ENCODE assay signal across 8 cellular contexts in genomic region chr18:2883137-2883671, GRCh38. TPM values are rescaled to one million over a fixed set of nuclear protein-coding genes. Genes with fewer than 3 reads are reported as not detected.
DNase-seq lines count a peak whose midpoint lies in the region; ATAC-seq and TF ChIP-seq lines count a peak whose summit lies in the region.

No MANE protein-coding gene starts in this region.

- peak overlapping the region; percentile 62 for H3K27ac ChIP-seq in OCI-LY7 (ENCODE audit: low read depth, low read length, poor library complexity, severe bottlenecking)
- no peak overlapping the region for H3K27ac ChIP-seq in A673 (ENCODE audit: low read depth, low read length, poor library complexity, severe bottlenecking)

- peak; percentile 55 for ATAC-seq in GM19397 (IDR thresholded peaks at IDR 0.05; ENCODE audit: unreplicated experiment)
- peak; percentile 90 for ATAC-seq in activated naive CD8-positive, alpha-beta T cell treated with anti-CD3 and anti-CD28 coated beads, Interleukin-2, amount 50 U/mL, for 24 hours
- peak; percentile 39 for ATAC-seq in stimulated activated memory B cell treated with anti-CD40 and anti-IgM and Interleukin-4, amounts not matched to agents 10 μg/mL and 1 μg/mL and 100 μg/mL, for 72 hours

- POLR2A ChIA-PET in OCI-LY7 (lab: Charles Lee) = interaction anchor here (0.9 to 1.7 kb wide), 5 partner anchors 10 to 106 kb away, joined by 3 to 6 read pairs (median 4); no protein-coding TSS in a partner anchor
- POLR2A ChIA-PET in A673 (lab: Charles Lee; ENCODE audit: low non-redundant PET) = no interaction called here

- H3K36me3 ChIP-seq in OCI-LY7 (ENCODE audit: insufficient read depth, low read length) = no peaks in the 10 kb centered on the region
- H3K36me3 ChIP-seq in A673 (ENCODE audit: insufficient read depth, low read length, poor library complexity, severe bottlenecking) = no peaks in the 10 kb centered on the region

- H3K4me2 ChIP-seq in OCI-LY7 (ENCODE audit: low read length) = peak overlapping the region; percentile 68

- BruUV-seq in OCI-LY7 (replicated peaks; lab: Mats Ljungman, UMichigan) (no TSS peak), A673 (replicated peaks; lab: Mats Ljungman, UMichigan) (no TSS peak)

- TF ChIP-seq CTCF in OCI-LY7 (conservative IDR thresholded peaks at IDR 0.05; ENCODE audit: low read length) (no peak), A673 (conservative IDR thresholded peaks at IDR 0.05; ENCODE audit: low read depth, low read length) (no peak)

- peaks cover 17% of the 10 kb centered on the region for H3K9me3 Mint-ChIP-seq in activated naive CD8-positive, alpha-beta T cell treated with anti-CD3 and anti-CD28 coated beads, Interleukin-2, amount 50 U/mL, for 24 hours
- H3K9me3 Mint-ChIP-seq in stimulated activated memory B cell treated with anti-CD40 and anti-IgM and Interleukin-4, amounts not matched to agents 10 μg/mL and 1 μg/mL and 100 μg/mL, for 72 hours = peaks cover 10% of the 10 kb centered on the region

- peak overlapping the region; percentile 21 for H3K4me3 Mint-ChIP-seq in activated naive CD8-positive, alpha-beta T cell treated with anti-CD3 and anti-CD28 coated beads, Interleukin-2, amount 50 U/mL, for 24 hours
- H3K4me3 Mint-ChIP-seq in stimulated activated memory B cell treated with anti-CD40 and anti-IgM and Interleukin-4, amounts not matched to agents 10 μg/mL and 1 μg/mL and 100 μg/mL, for 72 hours = no peak overlapping the region

- H3K27me3 Mint-ChIP-seq in activated naive CD8-positive, alpha-beta T cell treated with anti-CD3 and anti-CD28 coated beads, Interleukin-2, amount 50 U/mL, for 24 hours = no peaks in the 10 kb centered on the region
- H3K27me3 Mint-ChIP-seq in stimulated activated memory B cell treated with anti-CD40 and anti-IgM and Interleukin-4, amounts not matched to agents 10 μg/mL and 1 μg/mL and 100 μg/mL, for 72 hours = no peaks in the 10 kb centered on the region

- intact Hi-C loops in OCI-LY7 (cut with micrococcal nuclease; ENCODE audit: unreplicated experiment) (loop anchor here (1.0 kb wide), 1 partner anchor 34 kb away; no protein-coding TSS in a partner anchor), A673 (cut with micrococcal nuclease; ENCODE audit: unreplicated experiment) (no loop called here)

- peaks cover 27% of the 10 kb centered on the region for H3K4me1 ChIP-seq in OCI-LY7 (ENCODE audit: insufficient read depth, low read length, poor library complexity, severe bottlenecking)
- H3K4me1 ChIP-seq in A673 (ENCODE audit: insufficient read depth, low read length, poor library complexity, severe bottlenecking) = peaks cover 27% of the 10 kb centered on the region

- H3K9me3 ChIP-seq in OCI-LY7 (ENCODE audit: low read length) = 0 out of 2 replicates have a peak, but pooled peaks cover 5% of the 10 kb centered on the region
- H3K9me3 ChIP-seq in A673 (ENCODE audit: low read depth, low read length, poor library complexity, severe bottlenecking) = no peaks in the 10 kb centered on the region

- peaks cover 24% of the 10 kb centered on the region for H3K4me1 Mint-ChIP-seq in activated naive CD8-positive, alpha-beta T cell treated with anti-CD3 and anti-CD28 coated beads, Interleukin-2, amount 50 U/mL, for 24 hours
- peaks cover 22% of the 10 kb centered on the region for H3K4me1 Mint-ChIP-seq in stimulated activated memory B cell treated with anti-CD40 and anti-IgM and Interleukin-4, amounts not matched to agents 10 μg/mL and 1 μg/mL and 100 μg/mL, for 72 hours

- H3K36me3 Mint-ChIP-seq in activated naive CD8-positive, alpha-beta T cell treated with anti-CD3 and anti-CD28 coated beads, Interleukin-2, amount 50 U/mL, for 24 hours (ENCODE audit: low read depth) = peaks cover 7% of the 10 kb centered on the region
- H3K36me3 Mint-ChIP-seq in stimulated activated memory B cell treated with anti-CD40 and anti-IgM and Interleukin-4, amounts not matched to agents 10 μg/mL and 1 μg/mL and 100 μg/mL, for 72 hours = peaks cover 39% of the 10 kb centered on the region

- H3K4me3 ChIP-seq in OCI-LY7 (ENCODE audit: low read depth, low read length, poor library complexity, severe bottlenecking) (peak overlapping the region; percentile 30), A673 (ENCODE audit: low read depth, low read length, poor library complexity, severe bottlenecking) (no peak overlapping the region)

- peak; percentile 84 for DNase-seq in OCI-LY7 (ENCODE audit: low spot score)
- peak; percentile 61 for DNase-seq in activated naive CD8-positive, alpha-beta T cell treated with anti-CD3 and anti-CD28 coated beads, Interleukin-2, amount 50 U/mL, for 24 hours
- no peak for DNase-seq in A673 (ENCODE audit: low spot score)
- DNase-seq in NCI-H128 (lab: John Stamatoyannopoulos, UW; ENCODE audit: unreplicated experiment) = no peak
- no peak for DNase-seq in NCI-H774 (lab: John Stamatoyannopoulos, UW)
- DNase-seq in NCI-H2171 (lab: John Stamatoyannopoulos, UW) = no peak

- H2AFZ ChIP-seq in OCI-LY7 (ENCODE audit: low read length) = peak overlapping the region; percentile 90

- CTCF ChIA-PET in OCI-LY7 (lab: Charles Lee; ENCODE audit: unreplicated experiment) (interaction anchor here (1.2 kb wide), 1 partner anchor 28 kb away, joined by 3 read pairs; no protein-coding TSS in a partner anchor), A673 (lab: Charles Lee) (no interaction called here)

- H3K79me2 ChIP-seq in OCI-LY7 (ENCODE audit: insufficient read depth, low read depth, low read length) = no peaks in the 10 kb centered on the region

- no peaks in the 10 kb centered on the region for H3K27me3 ChIP-seq in A673 (replicated peaks; ENCODE audit: insufficient read depth, low read depth, low read length, poor library complexity)

- H3K27ac Mint-ChIP-seq in activated naive CD8-positive, alpha-beta T cell treated with anti-CD3 and anti-CD28 coated beads, Interleukin-2, amount 50 U/mL, for 24 hours = peak overlapping the region; percentile 78
- no peak overlapping the region for H3K27ac Mint-ChIP-seq in stimulated activated memory B cell treated with anti-CD40 and anti-IgM and Interleukin-4, amounts not matched to agents 10 μg/mL and 1 μg/mL and 100 μg/mL, for 72 hours

- H4K20me1 ChIP-seq in OCI-LY7 (ENCODE audit: insufficient read depth, low read length) = no peaks in the 10 kb centered on the region

- H3K9me2 ChIP-seq in OCI-LY7 (ENCODE audit: insufficient read depth, low read length) = no peaks in the 10 kb centered on the region

RNA-seq across cellular contexts. Expression of gene EMILIN2, which starts 36.4 kb away (rescaled TPM):
- 0.46 and 1.4 TPM in 2 replicates for total RNA-seq in OCI-LY7 (2014; rRNA removed; shearing (Covaris generic))
- total RNA-seq in OCI-LY7 (2022) = 0.15 and 0.39 TPM in 2 replicates
- 22.9 and 23.4 TPM in 2 replicates for total RNA-seq in A673 (2021)

Comparison
In these comparisons a context has a peak if more than half of its experiments do, and no peak if none do; other contexts are left out.
1. ATAC-seq: peak in every context shown above with its lines; median percentile 90 in activated naive CD8-positive, alpha-beta T cell treated with anti-CD3 and anti-CD28 coated beads, Interleukin-2, amount 50 U/mL, for 24 hours; 55 in GM19397; 39 in stimulated activated memory B cell treated with anti-CD40 and anti-IgM and Interleukin-4, amounts not matched to agents 10 μg/mL and 1 μg/mL and 100 μg/mL, for 72 hours.
2. DNase-seq: peak in OCI-LY7 (single experiment) and activated naive CD8-positive, alpha-beta T cell treated with anti-CD3 and anti-CD28 coated beads, Interleukin-2, amount 50 U/mL, for 24 hours (single experiment); none in A673 (single experiment), NCI-H128 (single experiment), NCI-H774 (single experiment) and NCI-H2171 (single experiment).
3. RNA of gene EMILIN2, which starts 36.4 kb away (total RNA-seq): 22.9 to 23.4 TPM in A673; 0.15 to 1.4 TPM in OCI-LY7; every median in the first group is over 10 times any median in the second.